ENCODE assay signal across 8 cellular contexts in genomic region chr9:127786773-127787123, GRCh38. TPM values are rescaled to one million over a fixed set of nuclear protein-coding genes. Genes with fewer than 3 reads are reported as not detected.
DNase-seq lines count a peak whose midpoint lies in the region; ATAC-seq, FAIRE-seq and TF ChIP-seq lines count a peak whose summit lies in the region.

No MANE protein-coding gene starts in this region.

- H3K79me2 ChIP-seq in OCI-LY3 (ENCODE audit: low read length): peaks cover 46% of the 10 kb centered on the region
- peaks cover 52% of the 10 kb centered on the region for H3K79me2 ChIP-seq in endothelial cell of umbilical vein (ENCODE audit: control insufficient read depth, insufficient read depth, low read length)

- peaks cover 40% of the 10 kb centered on the region for H3K4me1 ChIP-seq in OCI-LY3 (ENCODE audit: low read length)
- peaks cover 38% of the 10 kb centered on the region for H3K4me1 ChIP-seq in endothelial cell of umbilical vein (ENCODE audit: control insufficient read depth, extremely low read depth, insufficient read depth, low read length)
- peaks cover 17 to 36% (median 25%) of the 10 kb centered on the region in 3 donors for H3K4me1 ChIP-seq in pancreas

- H3K4me2 ChIP-seq in OCI-LY3 (ENCODE audit: low read length) (peak overlapping the region; percentile 65), endothelial cell of umbilical vein (ENCODE audit: insufficient read depth, low read length) (peak overlapping the region; percentile 71)

- H2AFZ ChIP-seq in OCI-LY3 (ENCODE audit: low read depth, low read length): no peak overlapping the region
- no peak overlapping the region for H2AFZ ChIP-seq in endothelial cell of umbilical vein (ENCODE audit: low read depth, low read length)

- BruUV-seq in Calu3 (replicated peaks; lab: Mats Ljungman, UMichigan): no TSS peak
- no TSS peak for BruUV-seq in endothelial cell of umbilical vein (replicated peaks; lab: Mats Ljungman, UMichigan)

- FAIRE-seq in endothelial cell of umbilical vein (lab: Jason Lieb, UNC): no peak
- FAIRE-seq in pancreas (lab: Jason Lieb, UNC): no peak

- H3K27me3 Mint-ChIP-seq in Calu3 (ENCODE audit: unreplicated experiment): no peaks in the 10 kb centered on the region

- intact Hi-C loops in Calu3 (cut with micrococcal nuclease; ENCODE audit: unreplicated experiment): no loop called here
- intact Hi-C loops in endothelial cell of umbilical vein (cut with micrococcal nuclease): loop anchor here (1.0 to 5.0 kb wide), 2 partner anchors 17 to 269 kb away; no protein-coding TSS in a partner anchor
- intact Hi-C loops in pancreas (cut with DNase I): no loop called here

- H3K27ac Mint-ChIP-seq in Calu3 (ENCODE audit: unreplicated experiment): peak overlapping the region; percentile 17

- CTCF ChIA-PET in Calu3 (lab: Charles Lee): interaction anchor here (1.1 kb wide), 1 partner anchor 135 kb away, joined by 3 read pairs; no protein-coding TSS in a partner anchor
- CTCF ChIA-PET in endothelial cell of umbilical vein (lab: Charles Lee): interaction anchor here (1.1 to 7.2 kb wide), 2 partner anchors 58 to 83 kb away, joined by 3 to 58 read pairs; no protein-coding TSS in a partner anchor

- peaks cover 35% of the 10 kb centered on the region for H3K36me3 ChIP-seq in OCI-LY3 (replicated peaks; ENCODE audit: low read depth, low read length)
- peaks cover 38 to 39% of the 10 kb centered on the region in 2 experiments for H3K36me3 ChIP-seq in endothelial cell of umbilical vein (ENCODE audit: control insufficient read depth in 2 of 2, extremely low read depth in 1 of 2, insufficient read depth in 2 of 2, low read length in 2 of 2)
- H3K36me3 ChIP-seq in pancreas: peaks cover 5 to 49% (median 40%) of the 10 kb centered on the region in 3 donors

- TF ChIP-seq CTCF in Calu3 (IDR thresholded peaks at IDR 0.05; ENCODE audit: unreplicated experiment) (no peak), OCI-LY3 (IDR thresholded peaks at IDR 0.05; ENCODE audit: low read depth, low read length) (no peak; the same call in none of the 2 replicates), endothelial cell of umbilical vein (IDR thresholded peaks at IDR 0.05; ENCODE audit: extremely low read depth in 1 of 2, insufficient read depth in 1 of 2, low read depth in 1 of 2, low read length in 2 of 2) (peak; percentile 10 to 30), pancreas (IDR thresholded peaks at IDR 0.05) (peak in 2 of 4 donors; percentile 6 to 11)

- POLR2A ChIA-PET in endothelial cell of umbilical vein (lab: Charles Lee): no interaction called here

- H3K27me3 ChIP-seq in OCI-LY3 (ENCODE audit: low read depth, low read length): no peaks in the 10 kb centered on the region
- H3K27me3 ChIP-seq in endothelial cell of umbilical vein (ENCODE audit: control insufficient read depth in 2 of 2, insufficient read depth in 2 of 2, low read length in 2 of 2): no peaks in the 10 kb centered on the region
- no peaks in the 10 kb centered on the region for H3K27me3 ChIP-seq in pancreas

- DNase-seq in Calu3: no peak
- peak; percentile 44 for DNase-seq in endothelial cell of umbilical vein (ENCODE audit: low read depth, low spot score)
- DNase-seq in pancreas: no peak
- no peak for DNase-seq in NCI-H1105 treated with DMSO at 0.1 percent for 48 hours (lab: John Stamatoyannopoulos, UW)
- no peak for DNase-seq in NCI-H1436 treated with DMSO at 0.1 percent for 48 hours (lab: John Stamatoyannopoulos, UW)
- no peak for DNase-seq in activated CD4-positive, alpha-beta T cell treated with anti-CD3 and anti-CD28 coated beads, Interleukin-2, amount 50 U/mL, for 4 hours

- H3K4me1 Mint-ChIP-seq in Calu3 (ENCODE audit: low read depth, unreplicated experiment): no peaks in the 10 kb centered on the region

- peaks cover 66% of the 10 kb centered on the region for H3K36me3 Mint-ChIP-seq in Calu3 (ENCODE audit: insufficient read depth, unreplicated experiment)

- peak overlapping the region; percentile 86 for H3K4me3 Mint-ChIP-seq in Calu3 (ENCODE audit: low read depth, unreplicated experiment)

- 2% methylated on average over 12 of the region's 12 CpGs for WGBS in pancreas, 2 donors

- no peaks in the 10 kb centered on the region for H3K9me3 Mint-ChIP-seq in Calu3 (ENCODE audit: low read depth, unreplicated experiment)

- H3K4me3 ChIP-seq in OCI-LY3 (ENCODE audit: low read length) (peak overlapping the region; percentile 88), endothelial cell of umbilical vein (replicated peaks in 1 of 3; ENCODE audit: insufficient read depth in 1 of 3, low read depth in 1 of 3, low read length in 3 of 3) (peak overlapping the region; percentile 42 to 89 (median 79)), pancreas (peak overlapping the region; percentile 73 to 100 (median 98))

- ATAC-seq in pancreas: no peak
- no peak for ATAC-seq in GM19023 (IDR thresholded peaks at IDR 0.05; ENCODE audit: unreplicated experiment)

- H3K9me3 ChIP-seq in OCI-LY3 (ENCODE audit: insufficient read depth, low read length) (no peaks in the 10 kb centered on the region), endothelial cell of umbilical vein (replicated peaks; ENCODE audit: control insufficient read depth, insufficient read depth, low read length) (no peaks in the 10 kb centered on the region), pancreas (no peaks in the 10 kb centered on the region)

- H3K27ac ChIP-seq in OCI-LY3 (ENCODE audit: low read length): peak overlapping the region; percentile 77
- peak overlapping the region; percentile 42 for H3K27ac ChIP-seq in endothelial cell of umbilical vein (ENCODE audit: insufficient read depth, low read depth, low read length)
- peak overlapping the region in 3 of 4 donors; percentile 83 to 93 (median 91) for H3K27ac ChIP-seq in pancreas

- H4K20me1 ChIP-seq in OCI-LY3 (ENCODE audit: insufficient read depth, low read length) (peaks cover 29% of the 10 kb centered on the region), endothelial cell of umbilical vein (replicated peaks; ENCODE audit: control insufficient read depth, extremely low read depth, insufficient read depth, low read length) (no peaks in the 10 kb centered on the region)

- peak overlapping the region; percentile 91 for H3K9ac ChIP-seq in OCI-LY3 (ENCODE audit: low read length)
- H3K9ac ChIP-seq in endothelial cell of umbilical vein (replicated peaks; ENCODE audit: extremely low read depth, insufficient read depth, low read length): peak overlapping the region; percentile 59

- dilution Hi-C loops in endothelial cell of umbilical vein (cut with MboI; ENCODE audit: extremely low pct_ligation_motif_present, low sequenced_read_pairs): no loop called here

- no peak for TF ChIP-seq POLR2A in endothelial cell of umbilical vein (IDR thresholded peaks at IDR 0.05; ENCODE audit: low read depth, low read length)

- no peaks in the 10 kb centered on the region for H3K9me1 ChIP-seq in endothelial cell of umbilical vein (replicated peaks; ENCODE audit: control insufficient read depth, extremely low read depth, insufficient read depth, low read length)

RNA-seq across cellular contexts. Expression of gene CDK9, which starts 0.9 kb away (rescaled TPM):
- total RNA-seq in Calu3 (2022): 41.8 and 51.3 TPM in 2 replicates
- total RNA-seq in endothelial cell of umbilical vein: 124 and 128 TPM in 2 replicates
- 92.2 and 99.0 TPM in 2 replicates for polyA plus RNA-seq in endothelial cell of umbilical vein
- polyA plus RNA-seq in endothelial cell of umbilical vein (2011; cell fraction: cytosol; rRNA removed): 50.0 and 61.0 TPM in 2 replicates
- 193 and 200 TPM in 2 replicates for polyA plus RNA-seq in endothelial cell of umbilical vein (2011; cell fraction: nucleus; rRNA removed)
- polyA plus RNA-seq in endothelial cell of umbilical vein (2012): 76.9 and 94.3 TPM in 2 replicates
- polyA minus RNA-seq in endothelial cell of umbilical vein: 88.4 and 92.9 TPM in 2 replicates
- polyA minus RNA-seq in endothelial cell of umbilical vein (2011; cell fraction: cytosol; rRNA and poly(A)+ RNA removed): 63.0 TPM
- polyA minus RNA-seq in endothelial cell of umbilical vein (2011; cell fraction: nucleus; rRNA and poly(A)+ RNA removed): 58.3 and 65.1 TPM in 2 replicates
- total RNA-seq in pancreas: 10 to 100 TPM; 33.9 to 58.2 (median 43.9) TPM
- 100 to 1,000 TPM in 1 of 2 donors, 10 to 100 TPM in 1; 73.7 to 119 TPM for polyA plus RNA-seq in pancreas

RNA-seq across cellular contexts. Expression of gene SH2D3C, which starts 8.3 kb away (rescaled TPM):
- not detected in 2 replicates for total RNA-seq in Calu3 (2022)
- 95.0 and 102 TPM in 2 replicates for total RNA-seq in endothelial cell of umbilical vein
- polyA plus RNA-seq in endothelial cell of umbilical vein: 173 and 218 TPM in 2 replicates
- 61.4 and 68.1 TPM in 2 replicates for polyA plus RNA-seq in endothelial cell of umbilical vein (2011; cell fraction: cytosol; rRNA removed)
- 67.4 and 92.8 TPM in 2 replicates for polyA plus RNA-seq in endothelial cell of umbilical vein (2011; cell fraction: nucleus; rRNA removed)
- 42.8 and 49.4 TPM in 2 replicates for polyA plus RNA-seq in endothelial cell of umbilical vein (2012)
- polyA minus RNA-seq in endothelial cell of umbilical vein: 104 and 130 TPM in 2 replicates
- not detected for polyA minus RNA-seq in endothelial cell of umbilical vein (2011; cell fraction: cytosol; rRNA and poly(A)+ RNA removed)
- 45.1 and 63.7 TPM in 2 replicates for polyA minus RNA-seq in endothelial cell of umbilical vein (2011; cell fraction: nucleus; rRNA and poly(A)+ RNA removed)
- total RNA-seq in pancreas: 1 to 10 TPM; 1.4 to 4.8 (median 1.8) TPM
- polyA plus RNA-seq in pancreas: 1 to 10 TPM; 6.9 to 7.1 TPM

RNA-seq across cellular contexts. Expression of gene FPGS, which starts 15.9 kb away (rescaled TPM):
- total RNA-seq in Calu3 (2022) (75.2 and 79.9 TPM in 2 replicates), endothelial cell of umbilical vein (90.2 and 90.7 TPM in 2 replicates), pancreas (10 to 100 TPM; 27.0 to 41.3 (median 34.3) TPM)
- polyA plus RNA-seq in endothelial cell of umbilical vein (77.7 and 129 TPM in 2 replicates), pancreas (10 to 100 TPM; 57.1 to 85.3 TPM)
- polyA plus RNA-seq in endothelial cell of umbilical vein (2011; cell fraction: cytosol; rRNA removed): 67.9 and 72.7 TPM in 2 replicates
- polyA plus RNA-seq in endothelial cell of umbilical vein (2011; cell fraction: nucleus; rRNA removed): 116 and 150 TPM in 2 replicates
- 58.5 and 71.2 TPM in 2 replicates for polyA plus RNA-seq in endothelial cell of umbilical vein (2012)
- 76.5 and 80.5 TPM in 2 replicates for polyA minus RNA-seq in endothelial cell of umbilical vein
- 58.0 TPM for polyA minus RNA-seq in endothelial cell of umbilical vein (2011; cell fraction: cytosol; rRNA and poly(A)+ RNA removed)
- polyA minus RNA-seq in endothelial cell of umbilical vein (2011; cell fraction: nucleus; rRNA and poly(A)+ RNA removed): 45.1 and 52.0 TPM in 2 replicates

RNA-seq across cellular contexts. Expression of gene TOR2A, which starts 51.7 kb away (rescaled TPM):
- total RNA-seq in Calu3 (2022) (7.0 and 7.6 TPM in 2 replicates), endothelial cell of umbilical vein (17.1 and 19.3 TPM in 2 replicates), pancreas (1 to 10 TPM; 4.2 to 9.0 (median 5.8) TPM)
- polyA plus RNA-seq in endothelial cell of umbilical vein (23.9 and 28.8 TPM in 2 replicates), pancreas (10 to 100 TPM; 10.1 to 17.5 TPM)
- 18.4 and 25.3 TPM in 2 replicates for polyA plus RNA-seq in endothelial cell of umbilical vein (2011; cell fraction: cytosol; rRNA removed)
- 16.0 and 18.0 TPM in 2 replicates for polyA plus RNA-seq in endothelial cell of umbilical vein (2011; cell fraction: nucleus; rRNA removed)
- 11.3 and 18.5 TPM in 2 replicates for polyA plus RNA-seq in endothelial cell of umbilical vein (2012)
- polyA minus RNA-seq in endothelial cell of umbilical vein: 5.2 and 5.8 TPM in 2 replicates
- polyA minus RNA-seq in endothelial cell of umbilical vein (2011; cell fraction: cytosol; rRNA and poly(A)+ RNA removed): 16.5 TPM
- polyA minus RNA-seq in endothelial cell of umbilical vein (2011; cell fraction: nucleus; rRNA and poly(A)+ RNA removed): 5.1 and 7.3 TPM in 2 replicates

Comparison
In these comparisons a context has a peak if more than half of its experiments do, and no peak if none do; other contexts are left out.
1. CTCF ChIP-seq: peak in endothelial cell of umbilical vein (2 of 2); none in Calu3 (single experiment) and OCI-LY3 (single experiment).
2. RNA of gene SH2D3C, which starts 8.3 kb away (total RNA-seq): 95.0 to 102 TPM in endothelial cell of umbilical vein; 1.4 to 4.8 TPM in pancreas and not detected in Calu3; every median in the first group is over 10 times any median in the second.
3. Peak in every context shown above with its lines, with median percentiles within 50 percentile points of each other: H3K27ac ChIP-seq and H3K4me3 ChIP-seq.